In genomic region chr10:73357821-73358220, GRCh38 we compare ENCODE assay signal across 8 cellular contexts. TPM values are rescaled to one million over a fixed set of nuclear protein-coding genes. Genes with fewer than 3 reads are reported as not detected.
DNase-seq lines count a peak whose midpoint lies in the region; ATAC-seq, FAIRE-seq and TF ChIP-seq lines count a peak whose summit lies in the region.

No MANE protein-coding gene starts in this region.

- ATAC-seq in Right ventricle myocardium superior (ENCODE audit: poor library complexity) (no peak), HG03342 (IDR thresholded peaks at IDR 0.05; ENCODE audit: unreplicated experiment) (no peak)

- no peak for TF ChIP-seq POLR2A in uterus (IDR thresholded peaks at IDR 0.05)

- DNase-seq in left ventricle myocardium inferior (no peak), Right ventricle myocardium superior (no peak), bronchial epithelial cell (ENCODE audit: low read depth) (no peak), uterus (no peak), AG08395 (ENCODE audit: low spot score) (no peak), D341Med (ENCODE audit: low spot score) (no peak)

- H3K9me3 ChIP-seq in left ventricle myocardium inferior (replicated peaks), result peaks cover 8% of the 10 kb centered on the region
- no peaks in the 10 kb centered on the region for H3K9me3 ChIP-seq in mononuclear cell (ENCODE audit: low read depth, low read length)
- no peaks in the 10 kb centered on the region for H3K9me3 ChIP-seq in uterus

- TF ChIP-seq CTCF in left ventricle myocardium inferior (IDR thresholded peaks at IDR 0.05; ENCODE audit: borderline replicate concordance), result no peak
- no peak for TF ChIP-seq CTCF in bronchial epithelial cell (IDR thresholded peaks at IDR 0.05; ENCODE audit: insufficient read depth, low read length, severe bottlenecking)
- no peak for TF ChIP-seq CTCF in uterus (IDR thresholded peaks at IDR 0.05)

- H3K4me1 ChIP-seq in left ventricle myocardium inferior (peaks cover 18% of the 10 kb centered on the region), mononuclear cell (ENCODE audit: insufficient read depth, low read length) (peaks cover 7% of the 10 kb centered on the region), uterus (no peaks in the 10 kb centered on the region)

- FAIRE-seq in bronchial epithelial cell (lab: Jason Lieb, UNC), result no peak

- no peaks in the 10 kb centered on the region for H3K27me3 ChIP-seq in left ventricle myocardium inferior (ENCODE audit: low read depth)
- H3K27me3 ChIP-seq in bronchial epithelial cell (ENCODE audit: control insufficient read depth, insufficient read depth, low read length), result no peaks in the 10 kb centered on the region
- no peaks in the 10 kb centered on the region for H3K27me3 ChIP-seq in mononuclear cell (ENCODE audit: insufficient read depth, low read length)
- no peaks in the 10 kb centered on the region for H3K27me3 ChIP-seq in uterus

- no peaks in the 10 kb centered on the region for H3K36me3 ChIP-seq in left ventricle myocardium inferior
- no peaks in the 10 kb centered on the region for H3K36me3 ChIP-seq in bronchial epithelial cell (ENCODE audit: control insufficient read depth, insufficient read depth, low read length)
- no peaks in the 10 kb centered on the region for H3K36me3 ChIP-seq in uterus

- peak overlapping the region; percentile 88 for H3K4me3 ChIP-seq in left ventricle myocardium inferior
- peak overlapping the region; percentile 63 for H3K4me3 ChIP-seq in bronchial epithelial cell (ENCODE audit: low read depth, low read length)
- peak overlapping the region; percentile 61 for H3K4me3 ChIP-seq in mononuclear cell (ENCODE audit: low read length)
- H3K4me3 ChIP-seq in uterus, result peak overlapping the region; percentile 63 to 80

- intact Hi-C loops in left ventricle myocardium inferior (cut with micrococcal nuclease), result no loop called here
- intact Hi-C loops in Right ventricle myocardium superior (cut with DNase I), result no loop called here
- intact Hi-C loops in uterus (cut with DNase I; ENCODE audit: low total_unique reads), result no loop called here

- H3K27ac ChIP-seq in left ventricle myocardium inferior (replicated peaks) (peak overlapping the region; percentile 76), uterus (peak overlapping the region in 1 of 2 donors; percentile 55)

RNA-seq across cellular contexts. Expression of gene CFAP70, which starts 0.8 kb away (rescaled TPM):
- total RNA-seq in left ventricle myocardium inferior (2.0 TPM), Right ventricle myocardium superior (1.5 TPM), bronchial epithelial cell (0.79 and 2.4 TPM in 2 replicates), mononuclear cell (1.3 TPM), uterus (10 to 100 TPM in 1 of 4 donors, 1 to 10 TPM in 3; 1.5 to 11.3 (median 3.0) TPM)

RNA-seq across cellular contexts. Expression of gene ANXA7, which starts 56.0 kb away (rescaled TPM):
- total RNA-seq in left ventricle myocardium inferior, result 115 TPM
- 99.4 TPM for total RNA-seq in Right ventricle myocardium superior
- total RNA-seq in bronchial epithelial cell, result 88.7 and 106 TPM in 2 replicates
- total RNA-seq in mononuclear cell, result 106 TPM
- 100 to 1,000 TPM in 1 of 4 donors, 10 to 100 TPM in 3; 42.3 to 106 (median 65.6) TPM for total RNA-seq in uterus
